ENCODE assay signal across 20 cellular contexts in the genomic region with DNA sequence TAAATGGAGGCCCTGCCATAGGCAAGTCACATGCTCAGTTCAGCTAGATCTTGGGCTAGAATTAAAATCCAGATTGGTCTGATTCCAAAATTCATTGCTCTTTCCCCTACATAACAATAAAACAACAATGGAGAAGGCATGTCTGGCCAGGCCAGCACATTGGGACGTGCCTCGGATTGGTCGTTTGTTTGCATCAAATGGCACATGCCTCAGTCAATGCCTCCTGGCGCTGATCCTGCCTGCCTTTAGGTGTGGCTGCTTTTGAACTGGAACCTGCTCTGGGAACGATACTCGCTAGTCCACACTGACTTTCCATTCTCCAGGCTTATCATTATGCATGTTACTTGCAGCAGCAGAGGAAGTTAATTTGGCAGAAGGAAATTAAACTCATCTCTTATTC.
"Had no signal": no experiment of that assay in that cellular context is flagged by ENCODE, and none has a peak within 500 bp of the region (broad histone marks: within the 10 kb centered on the region; RNA-seq: fewer than 3 reads in every experiment).

No MANE protein-coding gene starts in this region.

- ATAC-seq: effector memory CD8-positive, alpha-beta T cell; gastrocnemius medialis; heart right ventricle; left cardiac atrium; left lung; left ventricle myocardium superior; lower lobe of right lung; mucosa of descending colon had no signal

- DNase-seq: colonic mucosa; cortex of kidney; effector CD8-positive, alpha-beta T cell; effector memory CD8-positive, alpha-beta T cell; endodermal cell; esophagus squamous epithelium; foreskin fibroblast; foreskin melanocyte; gastrocnemius medialis; glutamatergic neuron; head of caudate nucleus; heart right ventricle; hippocampal formation; left cardiac atrium; left lung; left ventricle myocardium superior; lower lobe of right lung; mesenchymal stem cell; mucosa of descending colon; naive B cell had no signal

- H3K27me3 ChIP-seq: colonic mucosa, esophagus squamous epithelium, gastrocnemius medialis, left lung had no signal

- H3K9me3 ChIP-seq: colonic mucosa, esophagus squamous epithelium, gastrocnemius medialis, left lung, lower lobe of right lung had no signal

- H3K4me3 ChIP-seq: colonic mucosa, esophagus squamous epithelium, gastrocnemius medialis, heart right ventricle, left lung, lower lobe of right lung, mucosa of descending colon had no signal

- H3K36me3 ChIP-seq: colonic mucosa, esophagus squamous epithelium, gastrocnemius medialis, heart right ventricle, left lung, lower lobe of right lung had no signal

- H3K27ac ChIP-seq: colonic mucosa, esophagus squamous epithelium, gastrocnemius medialis, heart right ventricle, left lung, lower lobe of right lung had no signal

- H3K4me1 ChIP-seq: colonic mucosa, gastrocnemius medialis, heart right ventricle, left lung, lower lobe of right lung had no signal
